Comparison of ENCODE assay signal across 11 cellular contexts in genomic region chr9:85723220-85723619, GRCh38. TPM values are rescaled to one million over a fixed set of nuclear protein-coding genes. Genes with fewer than 3 reads are reported as not detected.
DNase-seq lines count a peak whose midpoint lies in the region; ATAC-seq lines count a peak whose summit lies in the region.
"Had no signal": no experiment of that assay in that cellular context is flagged by ENCODE, and none has a peak within 500 bp of the region (broad histone marks: within the 10 kb centered on the region; RNA-seq: fewer than 3 reads in every experiment).

No MANE protein-coding gene starts in this region.

- H3K9me3 ChIP-seq in HUES64 (ENCODE audit: insufficient read depth, low read depth, low read length) (no peaks in the 10 kb centered on the region), ectodermal cell (ENCODE audit: control insufficient read depth, low read length) (no peaks in the 10 kb centered on the region)
- H3K9me3 ChIP-seq: lower lobe of right lung had no signal

- H3K27me3 Mint-ChIP-seq in activated CD4-positive, alpha-beta memory T cell treated with anti-CD3 and anti-CD28 coated beads, Interleukin-2, amount 10 ng/mL, durations not matched to agents 7 days and 5 days = no peaks in the 10 kb centered on the region

- POLR2A ChIA-PET in activated CD4-positive, alpha-beta memory T cell treated with anti-CD3 and anti-CD28 coated beads, Interleukin-2, amount 10 ng/mL, durations not matched to agents 7 days and 5 days (lab: Charles Lee) = interaction anchor here (1.0 to 1.7 kb wide), 2 partner anchors 16 to 18 kb away, joined by 3 to 9 read pairs; partner anchors contain the start of gene AGTPBP1

- H3K4me3 Mint-ChIP-seq in activated CD4-positive, alpha-beta memory T cell treated with anti-CD3 and anti-CD28 coated beads, Interleukin-2, amount 10 ng/mL, durations not matched to agents 7 days and 5 days = no peak overlapping the region

- H3K27ac Mint-ChIP-seq in activated CD4-positive, alpha-beta memory T cell treated with anti-CD3 and anti-CD28 coated beads, Interleukin-2, amount 10 ng/mL, durations not matched to agents 7 days and 5 days = peak overlapping the region; percentile 54

- ATAC-seq in GM21717 (IDR thresholded peaks at IDR 0.05; ENCODE audit: unreplicated experiment) = no peak
- no peak for ATAC-seq in GM21515 (IDR thresholded peaks at IDR 0.05; ENCODE audit: unreplicated experiment)
- ATAC-seq: lower lobe of right lung had no signal

- H3K4me1 ChIP-seq in HUES64 (ENCODE audit: insufficient read depth, low read length) (0 out of 2 replicates have a peak, but pooled peaks cover 6% of the 10 kb centered on the region), ectodermal cell (ENCODE audit: control insufficient read depth, insufficient read depth, low read length) (peaks cover 8% of the 10 kb centered on the region)
- H3K4me1 ChIP-seq: lower lobe of right lung had no signal

- H3K9ac ChIP-seq in HUES64 (ENCODE audit: low read depth, low read length) = peak overlapping the region; percentile 1; the same call in 1 of the 2 replicates

- peak; percentile 70 for DNase-seq in activated CD4-positive, alpha-beta memory T cell treated with anti-CD3 and anti-CD28 coated beads, Interleukin-2, amount 10 ng/mL, durations not matched to agents 7 days and 5 days
- DNase-seq in stimulated activated CD4-positive, alpha-beta T cell treated with anti-CD3 and anti-CD28 coated beads, Interleukin-15, amount 100 ng/mL, for 24 hours = peak; percentile 44
- no peak for DNase-seq in NCI-H2107 treated with DMSO at 0.1 percent for 48 hours (lab: John Stamatoyannopoulos, UW; ENCODE audit: unreplicated experiment)
- no peak for DNase-seq in OCI-M1 (lab: John Stamatoyannopoulos, UW)
- DNase-seq: lower lobe of right lung, small intestine had no signal

- H3K27ac ChIP-seq in HUES64 (ENCODE audit: low read depth, low read length) (peak overlapping the region; percentile 54), ectodermal cell (ENCODE audit: insufficient read depth, low read depth, low read length, poor library complexity, severe bottlenecking) (peak overlapping the region; percentile 8)
- H3K27ac ChIP-seq: epithelial cell of prostate, lower lobe of right lung had no signal

- peaks cover 47% of the 10 kb centered on the region for H3K4me1 Mint-ChIP-seq in activated CD4-positive, alpha-beta memory T cell treated with anti-CD3 and anti-CD28 coated beads, Interleukin-2, amount 10 ng/mL, durations not matched to agents 7 days and 5 days

- H3K36me3 ChIP-seq in HUES64 (ENCODE audit: insufficient read depth, low read length) (peaks cover 4% of the 10 kb centered on the region; the same call in 1 of the 2 replicates), ectodermal cell (ENCODE audit: control insufficient read depth, insufficient read depth, low read length) (no peaks in the 10 kb centered on the region)
- H3K36me3 ChIP-seq: lower lobe of right lung had no signal

- WGBS in HUES64 = 43% methylated on average over 7 of the region's 7 CpGs
- WGBS in ectodermal cell, 2 experiments = 40 to 45% methylated on average over 7 of the region's 7 CpGs

- peaks cover 43% of the 10 kb centered on the region for H3K36me3 Mint-ChIP-seq in activated CD4-positive, alpha-beta memory T cell treated with anti-CD3 and anti-CD28 coated beads, Interleukin-2, amount 10 ng/mL, durations not matched to agents 7 days and 5 days (ENCODE audit: low read depth)

- CTCF ChIA-PET in activated CD4-positive, alpha-beta memory T cell treated with anti-CD3 and anti-CD28 coated beads, Interleukin-2, amount 10 ng/mL, durations not matched to agents 7 days and 5 days (lab: Charles Lee) = interaction anchor here (1.3 kb wide), 1 partner anchor 9 kb away, joined by 3 read pairs; no protein-coding TSS in a partner anchor

- peaks cover 17% of the 10 kb centered on the region for H3K9me3 Mint-ChIP-seq in activated CD4-positive, alpha-beta memory T cell treated with anti-CD3 and anti-CD28 coated beads, Interleukin-2, amount 10 ng/mL, durations not matched to agents 7 days and 5 days

- H3K4me3 ChIP-seq in HUES64 (ENCODE audit: low read length) (no peak overlapping the region), ectodermal cell (ENCODE audit: insufficient read depth, low read depth, low read length) (no peak overlapping the region)
- H3K4me3 ChIP-seq: lower lobe of right lung had no signal

- no peaks in the 10 kb centered on the region for H3K27me3 ChIP-seq in HUES64 (ENCODE audit: insufficient read depth, low read length)
- no peaks in the 10 kb centered on the region for H3K27me3 ChIP-seq in ectodermal cell (ENCODE audit: control insufficient read depth, insufficient read depth, low read length, poor library complexity, severe bottlenecking)

RNA-seq across cellular contexts. Expression of gene AGTPBP1, which starts 18.5 kb away (rescaled TPM):
- 26.9 TPM for polyA plus RNA-seq in HUES64 (2013, experiment 1 of 2)
- 34.4 TPM for polyA plus RNA-seq in HUES64 (2013, experiment 2 of 2)
- total RNA-seq in activated CD4-positive, alpha-beta memory T cell treated with anti-CD3 and anti-CD28 coated beads, Interleukin-2, amount 10 ng/mL, durations not matched to agents 7 days and 5 days = 10 to 100 TPM; 39.3 to 41.8 TPM
- 50.0 TPM for polyA plus RNA-seq in ectodermal cell (2013, experiment 1 of 4)
- 59.3 TPM for polyA plus RNA-seq in ectodermal cell (2013, experiment 2 of 4)
- polyA plus RNA-seq in ectodermal cell (2013, experiment 3 of 4) = 40.9 TPM
- polyA plus RNA-seq in ectodermal cell (2013, experiment 4 of 4) = 45.6 TPM

Comparison
In these comparisons a context has a peak if more than half of its experiments do, and no peak if none do; other contexts are left out.
1. DNase-seq: peak in activated CD4-positive, alpha-beta memory T cell treated with anti-CD3 and anti-CD28 coated beads, Interleukin-2, amount 10 ng/mL, durations not matched to agents 7 days and 5 days (single experiment) and stimulated activated CD4-positive, alpha-beta T cell treated with anti-CD3 and anti-CD28 coated beads, Interleukin-15, amount 100 ng/mL, for 24 hours (single experiment); none in NCI-H2107 treated with DMSO at 0.1 percent for 48 hours (single experiment) and OCI-M1 (single experiment).